Comparison of ENCODE assay signal across 1 cellular context in the genomic region with DNA sequence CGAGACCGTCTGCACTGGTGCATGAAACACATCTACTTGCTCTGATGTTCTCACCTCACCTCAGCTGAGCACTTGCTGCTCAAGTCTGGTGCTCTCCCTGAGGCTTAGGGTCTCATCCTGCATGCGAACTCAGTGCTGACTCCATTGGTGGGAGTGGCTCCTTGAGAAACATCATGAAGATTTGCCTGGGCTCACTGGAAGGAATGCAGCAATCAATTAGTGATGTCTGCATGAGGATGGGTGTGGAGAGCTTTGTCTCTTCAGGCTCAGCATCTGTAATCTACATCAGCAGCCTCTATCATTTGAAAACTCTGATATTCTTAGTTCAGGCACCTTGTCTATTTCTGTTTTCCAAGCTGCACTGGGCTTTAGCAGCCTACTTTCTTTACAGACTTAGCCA.
TF ChIP-seq lines count a peak whose summit lies in the region.

No MANE protein-coding gene starts in this region.

TF ChIP-seq in K562, 482 proteins besides CTCF, POLR2A, EP300 and RAD21 (continued from another document):
- TF ChIP-seq, protein P1, sequence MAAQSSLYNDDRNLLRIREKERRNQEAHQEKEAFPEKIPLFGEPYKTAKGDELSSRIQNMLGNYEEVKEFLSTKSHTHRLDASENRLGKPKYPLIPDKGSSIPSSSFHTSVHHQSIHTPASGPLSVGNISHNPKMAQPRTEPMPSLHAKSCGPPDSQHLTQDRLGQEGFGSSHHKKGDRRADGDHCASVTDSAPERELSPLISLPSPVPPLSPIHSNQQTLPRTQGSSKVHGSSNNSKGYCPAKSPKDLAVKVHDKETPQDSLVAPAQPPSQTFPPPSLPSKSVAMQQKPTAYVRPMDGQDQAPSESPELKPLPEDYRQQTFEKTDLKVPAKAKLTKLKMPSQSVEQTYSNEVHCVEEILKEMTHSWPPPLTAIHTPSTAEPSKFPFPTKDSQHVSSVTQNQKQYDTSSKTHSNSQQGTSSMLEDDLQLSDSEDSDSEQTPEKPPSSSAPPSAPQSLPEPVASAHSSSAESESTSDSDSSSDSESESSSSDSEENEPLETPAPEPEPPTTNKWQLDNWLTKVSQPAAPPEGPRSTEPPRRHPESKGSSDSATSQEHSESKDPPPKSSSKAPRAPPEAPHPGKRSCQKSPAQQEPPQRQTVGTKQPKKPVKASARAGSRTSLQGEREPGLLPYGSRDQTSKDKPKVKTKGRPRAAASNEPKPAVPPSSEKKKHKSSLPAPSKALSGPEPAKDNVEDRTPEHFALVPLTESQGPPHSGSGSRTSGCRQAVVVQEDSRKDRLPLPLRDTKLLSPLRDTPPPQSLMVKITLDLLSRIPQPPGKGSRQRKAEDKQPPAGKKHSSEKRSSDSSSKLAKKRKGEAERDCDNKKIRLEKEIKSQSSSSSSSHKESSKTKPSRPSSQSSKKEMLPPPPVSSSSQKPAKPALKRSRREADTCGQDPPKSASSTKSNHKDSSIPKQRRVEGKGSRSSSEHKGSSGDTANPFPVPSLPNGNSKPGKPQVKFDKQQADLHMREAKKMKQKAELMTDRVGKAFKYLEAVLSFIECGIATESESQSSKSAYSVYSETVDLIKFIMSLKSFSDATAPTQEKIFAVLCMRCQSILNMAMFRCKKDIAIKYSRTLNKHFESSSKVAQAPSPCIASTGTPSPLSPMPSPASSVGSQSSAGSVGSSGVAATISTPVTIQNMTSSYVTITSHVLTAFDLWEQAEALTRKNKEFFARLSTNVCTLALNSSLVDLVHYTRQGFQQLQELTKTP (IDR thresholded peaks at IDR 0.05; ENCODE audit: low read depth in 1 of 2, partially characterized antibody in 2 of 2), result no peak
- peak; percentile 91 for TF ChIP-seq ZBTB17 (CRISPR knock-in tag; IDR thresholded peaks at IDR 0.05)
